9 cellular contexts compared by ENCODE assay signal in the genomic region with DNA sequence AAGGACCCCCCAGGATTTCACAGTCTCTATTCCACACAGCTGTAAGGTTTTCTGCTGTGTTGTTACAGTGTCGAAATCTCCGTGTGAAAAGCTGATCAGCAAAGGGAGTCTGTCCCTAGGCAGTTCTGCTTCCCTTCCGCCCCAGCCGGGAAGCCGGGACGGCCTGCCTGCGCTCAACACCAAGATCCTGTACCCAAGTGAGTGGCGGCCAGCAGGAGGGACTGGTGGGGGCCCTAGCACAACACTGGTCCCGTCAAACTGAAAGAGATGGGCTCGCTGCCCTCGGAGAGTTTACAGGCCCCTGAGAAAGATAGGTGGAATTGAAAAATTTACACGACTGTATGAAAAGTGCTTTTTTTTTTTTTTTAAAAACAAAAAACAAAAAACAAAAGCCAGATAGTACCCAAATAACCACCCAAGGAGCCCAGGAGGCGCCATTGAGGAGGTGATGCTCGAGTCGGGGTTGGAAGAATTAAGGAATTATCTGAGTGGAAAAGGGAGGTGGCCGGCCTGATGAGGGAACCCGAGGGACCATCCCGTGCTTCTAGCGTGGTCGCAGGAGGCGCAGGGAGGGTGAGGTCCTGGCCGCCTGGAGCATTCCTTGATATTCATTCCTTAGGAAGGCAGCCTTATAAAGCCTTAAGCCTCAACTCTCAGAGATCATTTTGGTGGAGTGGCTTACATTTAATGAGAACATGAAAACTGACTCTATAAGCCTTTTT.
"Had no signal": no experiment of that assay in that cellular context is flagged by ENCODE, and none has a peak within 500 bp of the region (broad histone marks: within the 10 kb centered on the region; RNA-seq: fewer than 3 reads in every experiment).

No MANE protein-coding gene starts in this region.

- H3K27me3 ChIP-seq: foreskin keratinocyte, neural progenitor cell, testis, uterus had no signal

- H3K4me1 ChIP-seq: foreskin keratinocyte, parathyroid adenoma, uterus had no signal

- H3K4me3 ChIP-seq: neural progenitor cell, testis, uterus had no signal

- DNase-seq: activated CD4-positive, alpha-beta T cell treated with anti-CD3 and anti-CD28 coated beads, Interleukin-2, amount 50 U/mL, for 4 hours; foreskin keratinocyte; SHP77 treated with DMSO at 0.1 percent for 48 hours; stimulated activated CD4-positive, alpha-beta T cell treated with anti-CD3 and anti-CD28 coated beads, Interleukin-12 subunit alpha, Interleukin-12 subunit beta, amount 100 ng/mL, for 4 hours; testis; uterus had no signal

- H3K36me3 ChIP-seq: neural progenitor cell, uterus had no signal

- H3K27ac ChIP-seq: foreskin keratinocyte, neural progenitor cell, parathyroid adenoma, testis, uterus had no signal

- H3K9me3 ChIP-seq: testis, uterus had no signal

- ATAC-seq: activated naive CD4-positive, alpha-beta T cell treated with anti-CD3 and anti-CD28 coated beads, Interleukin-2, amount 50 U/mL, for 72 hours; foreskin keratinocyte had no signal
